20 cellular contexts compared by ENCODE assay signal in the genomic region with DNA sequence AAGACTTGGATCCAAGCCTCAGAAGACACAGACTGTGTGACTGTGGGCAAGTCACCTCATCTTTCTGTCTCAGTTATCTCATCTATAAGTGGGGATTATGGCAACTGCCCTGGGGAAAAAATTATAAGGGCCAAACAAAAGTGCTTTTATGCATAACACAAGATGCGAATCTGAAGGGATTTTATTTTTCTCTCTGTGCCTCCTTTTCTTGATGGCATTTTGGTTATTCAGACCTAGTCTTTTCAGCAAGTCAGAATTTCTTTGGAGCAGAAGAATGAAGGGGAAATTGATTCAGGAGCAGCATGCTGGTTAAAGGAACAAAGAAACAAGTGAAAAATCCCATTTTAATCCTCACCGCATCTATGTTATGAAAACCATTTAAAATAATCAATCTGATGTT.
DNase-seq lines count a peak whose midpoint lies in the region; ATAC-seq and TF ChIP-seq lines count a peak whose summit lies in the region.
"Had no signal": no experiment of that assay in that cellular context is flagged by ENCODE, and none has a peak within 500 bp of the region (broad histone marks: within the 10 kb centered on the region; RNA-seq: fewer than 3 reads in every experiment).

No MANE protein-coding gene starts in this region.

- H3K36me3 Mint-ChIP-seq in endodermal cell (ENCODE audit: low read depth) (peaks cover 16% of the 10 kb centered on the region), progenitor cell of endocrine pancreas (ENCODE audit: insufficient read depth) (peaks cover 20% of the 10 kb centered on the region)
- H3K36me3 Mint-ChIP-seq: CD14-positive monocyte, IgD-negative memory B cell had no signal

- H3K36me3 ChIP-seq in PC-9 (ENCODE audit: low read depth) (0 out of 2 replicates have a peak, but pooled peaks cover 10% of the 10 kb centered on the region), endodermal cell (ENCODE audit: control insufficient read depth, insufficient read depth, low read length) (no peaks in the 10 kb centered on the region), vagina (no peaks in the 10 kb centered on the region)

- H3K4me3 ChIP-seq in PC-9 (no peak overlapping the region), endodermal cell (ENCODE audit: low read length) (no peak overlapping the region), vagina (no peak overlapping the region), dorsolateral prefrontal cortex (no peak overlapping the region)

- ATAC-seq in HG03439 (IDR thresholded peaks at IDR 0.05; ENCODE audit: unreplicated experiment) = no peak

- intact Hi-C loops in PC-9 (cut with micrococcal nuclease; ENCODE audit: unreplicated experiment) = loop anchor here (5.0 kb wide), 1 partner anchor 101 kb away; no protein-coding TSS in a partner anchor
- intact Hi-C loops in vagina (cut with DNase I) = no loop called here
- intact Hi-C loops in dorsolateral prefrontal cortex (cut with DNase I) = no loop called here

- H3K9me2 ChIP-seq in PC-9 (ENCODE audit: insufficient read depth) = no peaks in the 10 kb centered on the region

- no peaks in the 10 kb centered on the region for H4K20me1 ChIP-seq in PC-9 (ENCODE audit: insufficient read depth)

- TF ChIP-seq CTCF in PC-9 (conservative IDR thresholded peaks at IDR 0.05) (no peak), endodermal cell (conservative IDR thresholded peaks at IDR 0.05) (no peak), progenitor cell of endocrine pancreas (IDR thresholded peaks at IDR 0.05; ENCODE audit: unreplicated experiment) (no peak), vagina (IDR thresholded peaks at IDR 0.05) (no peak), dorsolateral prefrontal cortex (IDR thresholded peaks at IDR 0.05 in 54 of 56, conservative IDR thresholded peaks at IDR 0.05 in 2 of 56; ENCODE audit: low read depth in 1 of 56, partially characterized antibody in 56 of 56) (no peak)

- H3K9me3 Mint-ChIP-seq in endodermal cell (no peaks in the 10 kb centered on the region), progenitor cell of endocrine pancreas (ENCODE audit: low read depth) (no peaks in the 10 kb centered on the region)
- H3K9me3 Mint-ChIP-seq: CD14-positive monocyte had no signal

- H3K27me3 ChIP-seq in PC-9 (ENCODE audit: insufficient read depth, low read depth) = no peaks in the 10 kb centered on the region
- H3K27me3 ChIP-seq in endodermal cell (ENCODE audit: control insufficient read depth, insufficient read depth, low read length, poor library complexity, severe bottlenecking) = no peaks in the 10 kb centered on the region
- H3K27me3 ChIP-seq in vagina = no peaks in the 10 kb centered on the region
- no peaks in the 10 kb centered on the region for H3K27me3 ChIP-seq in dorsolateral prefrontal cortex

- H3K27ac ChIP-seq in PC-9 (peak overlapping the region; percentile 98), endodermal cell (ENCODE audit: low read depth, low read length) (peak overlapping the region; percentile 97), vagina (peak overlapping the region; percentile 61), dorsolateral prefrontal cortex (no peak overlapping the region)
- H3K27ac ChIP-seq: HL-60 had no signal

- no peak overlapping the region for H3K9ac ChIP-seq in endodermal cell (ENCODE audit: extremely low read depth, low read length, poor library complexity, severe bottlenecking)

- no peak overlapping the region for H2AFZ ChIP-seq in PC-9

- H3K9me3 ChIP-seq in PC-9 (ENCODE audit: insufficient read depth, low read depth) (no peaks in the 10 kb centered on the region), endodermal cell (ENCODE audit: control insufficient read depth, low read length) (no peaks in the 10 kb centered on the region), vagina (no peaks in the 10 kb centered on the region)

- TF ChIP-seq POLR2A in vagina (IDR thresholded peaks at IDR 0.05) = no peak

- no peak overlapping the region; the same call in 1 of the 2 replicates for H3K4me2 ChIP-seq in PC-9

- H3K4me1 ChIP-seq in PC-9 (replicated peaks; ENCODE audit: insufficient read depth) = peaks cover 84% of the 10 kb centered on the region
- H3K4me1 ChIP-seq in endodermal cell (ENCODE audit: control insufficient read depth, insufficient read depth, low read length) = peaks cover 18% of the 10 kb centered on the region
- H3K4me1 ChIP-seq in vagina = peaks cover 100% of the 10 kb centered on the region

- H3K4me1 Mint-ChIP-seq in endodermal cell (peaks cover 37% of the 10 kb centered on the region), progenitor cell of endocrine pancreas (ENCODE audit: low read depth) (peaks cover 38% of the 10 kb centered on the region)
- H3K4me1 Mint-ChIP-seq: CD14-positive monocyte, IgD-negative memory B cell had no signal

- CTCF ChIA-PET in PC-9 (lab: Charles Lee) = no interaction called here

- 95 to 100% methylated on average over 1 to 2 of the region's 2 CpGs for WGBS in endodermal cell (ENCODE audit: insufficient coverage in 1 of 2, insufficient read length in 1 of 2), 2 experiments

- POLR2A ChIA-PET in PC-9 (lab: Charles Lee; ENCODE audit: unreplicated experiment) = no interaction called here

- H3F3A ChIP-seq in PC-9 (ENCODE audit: insufficient read depth, low read depth) = peaks cover 47% of the 10 kb centered on the region

- BruUV-seq in PC-9 (replicated peaks; lab: Mats Ljungman, UMichigan) = no TSS peak

- H3K27me3 Mint-ChIP-seq in endodermal cell (ENCODE audit: insufficient read depth) (no peaks in the 10 kb centered on the region), progenitor cell of endocrine pancreas (no peaks in the 10 kb centered on the region)

- DNase-seq in PC-9 (no peak), endodermal cell (no peak), progenitor cell of endocrine pancreas (ENCODE audit: low spot score, unreplicated experiment) (no peak), vagina (ENCODE audit: extremely low spot score in 2 of 2) (no peak), dorsolateral prefrontal cortex (no peak)
- no peak for DNase-seq in activated CD8-positive, alpha-beta memory T cell treated with anti-CD3 and anti-CD28 coated beads, Interleukin-2, amount 50 U/mL, for 4 hours
- DNase-seq: DMS 273 treated with DMSO at 0.1 percent for 48 hours, DND-41, GM23248, Karpas-422, NCI-H1417 treated with DMSO at 0.1 percent for 48 hours, NCI-H2029, NCI-H345, NCI-H524 treated with DMSO at 0.1 percent for 48 hours, RPMI8226, SHP77 treated with DMSO at 0.1 percent for 48 hours had no signal

- H3K27ac Mint-ChIP-seq in endodermal cell = peak overlapping the region; percentile 20
- peak overlapping the region; percentile 91 for H3K27ac Mint-ChIP-seq in progenitor cell of endocrine pancreas
- H3K27ac Mint-ChIP-seq: CD14-positive monocyte, IgD-negative memory B cell had no signal

- H3K4me3 Mint-ChIP-seq in endodermal cell (no peak overlapping the region), progenitor cell of endocrine pancreas (ENCODE audit: low read depth) (no peak overlapping the region)
- H3K4me3 Mint-ChIP-seq: CD14-positive monocyte, IgD-negative memory B cell had no signal

- H3K79me2 ChIP-seq in PC-9 (ENCODE audit: low read depth) = peaks cover 45% of the 10 kb centered on the region

Comparison
In these comparisons a context has a peak if more than half of its experiments do, and no peak if none do; other contexts are left out.
1. H3K27ac ChIP-seq: peak in PC-9 (single experiment), endodermal cell (single experiment) and vagina (single experiment); none in dorsolateral prefrontal cortex (0 of 59).